In the genomic region with DNA sequence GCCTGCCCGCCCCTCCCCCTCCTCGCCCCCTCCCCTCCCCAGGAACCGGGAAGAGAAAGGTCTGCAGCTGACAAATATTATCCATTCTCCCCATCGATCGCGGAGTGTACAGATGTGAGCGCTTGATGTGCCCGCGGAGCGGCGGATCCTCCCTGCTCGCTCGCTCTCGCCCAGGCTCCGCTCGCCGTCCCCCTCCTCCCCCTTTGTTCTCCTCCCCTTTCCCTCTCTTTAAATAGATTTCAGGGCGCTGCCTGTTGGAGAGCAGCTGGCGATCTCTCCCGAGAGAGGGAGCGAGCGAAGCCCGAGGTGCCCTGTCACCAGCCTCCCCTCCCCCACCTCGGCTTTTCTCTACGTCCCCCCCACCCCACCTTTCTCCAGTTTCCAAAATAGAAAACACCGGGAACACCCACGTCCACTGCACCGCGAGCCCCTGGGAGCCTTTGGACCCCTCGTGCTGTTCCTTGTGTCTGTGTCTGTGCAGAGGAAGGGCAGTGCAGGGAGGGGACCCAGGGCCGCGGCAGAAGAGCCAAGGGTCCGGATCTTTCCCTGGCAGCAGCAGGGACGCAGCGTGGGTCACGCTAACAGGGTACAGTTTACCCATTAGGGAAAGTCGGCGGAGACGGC, we compare ENCODE assay signal across 8 cellular contexts. TPM values are rescaled to one million over a fixed set of nuclear protein-coding genes. Genes with fewer than 3 reads are reported as not detected.
A peak's percentile ranks its signal among the peaks of the same experiment; 100 is the strongest.
DNase-seq lines count a peak whose midpoint lies in the region; ATAC-seq and TF ChIP-seq lines count a peak whose summit lies in the region.

No MANE protein-coding gene starts in this region.

- no peak overlapping the region for H3K9ac ChIP-seq in endodermal cell (ENCODE audit: extremely low read depth, low read length, poor library complexity, severe bottlenecking)

- H3K27ac Mint-ChIP-seq in endodermal cell: peak overlapping the region; percentile 89

- ATAC-seq in GM18519 (IDR thresholded peaks at IDR 0.05; ENCODE audit: low FRiP score, unreplicated experiment): no peak

- H3K4me1 ChIP-seq in endodermal cell (ENCODE audit: control insufficient read depth, insufficient read depth, low read length): no peaks in the 10 kb centered on the region

- H3K9me3 Mint-ChIP-seq in endodermal cell: peaks cover 10% of the 10 kb centered on the region

- peak overlapping the region; percentile 56 for H3K4me3 ChIP-seq in endodermal cell (ENCODE audit: low read length)

- H3K4me1 Mint-ChIP-seq in endodermal cell: peaks cover 24% of the 10 kb centered on the region

- DNase-seq in HK-2 (ENCODE audit: unreplicated experiment) (peak; percentile 30), RPMI7951 (ENCODE audit: low read depth) (peak; percentile 75), endodermal cell (peak; percentile 85), myocyte (ENCODE audit: low read depth) (peak; percentile 83), mesenteric fat pad (ENCODE audit: low spot score) (no peak)
- no peak for DNase-seq in stimulated activated CD4-positive, alpha-beta T cell treated with anti-CD3 and anti-CD28 coated beads, Interleukin-2, amount 100 ng/mL, for 24 hours

- H3K36me3 ChIP-seq in endodermal cell (ENCODE audit: control insufficient read depth, insufficient read depth, low read length): no peaks in the 10 kb centered on the region

- no peaks in the 10 kb centered on the region for H3K36me3 Mint-ChIP-seq in endodermal cell (ENCODE audit: low read depth)

- no peaks in the 10 kb centered on the region for H3K9me3 ChIP-seq in endodermal cell (ENCODE audit: control insufficient read depth, low read length)

- H3K4me3 Mint-ChIP-seq in endodermal cell: peak overlapping the region; percentile 66

- 0% methylated on average over 4 to 34 of the region's 39 CpGs for WGBS in endodermal cell (ENCODE audit: insufficient coverage in 1 of 2, insufficient read length in 1 of 2), 2 experiments

- TF ChIP-seq CTCF in C4-2B (conservative IDR thresholded peaks at IDR 0.05) (no peak), endodermal cell (conservative IDR thresholded peaks at IDR 0.05) (no peak)

- peaks cover 45% of the 10 kb centered on the region for H3K27me3 ChIP-seq in endodermal cell (ENCODE audit: control insufficient read depth, insufficient read depth, low read length, poor library complexity, severe bottlenecking)

- H3K27ac ChIP-seq in C4-2B: peak overlapping the region; percentile 100
- peak overlapping the region; percentile 90 for H3K27ac ChIP-seq in endodermal cell (ENCODE audit: low read depth, low read length)

- peaks cover 65% of the 10 kb centered on the region for H3K27me3 Mint-ChIP-seq in endodermal cell (ENCODE audit: insufficient read depth)

RNA-seq across cellular contexts. Expression of gene BCOR, which starts 56.6 kb away (rescaled TPM):
- 29.5 and 42.9 TPM in 2 replicates for total RNA-seq in RPMI7951 (2014; rRNA removed; shearing (Covaris generic))
- total RNA-seq in endodermal cell (10 to 100 TPM; 31.3 to 37.9 TPM), myocyte (13.9 and 14.6 TPM in 2 replicates), mesenteric fat pad (20.5 TPM)
- polyA plus RNA-seq in endodermal cell (2013, experiment 1 of 2): 31.8 TPM
- polyA plus RNA-seq in endodermal cell (2013, experiment 2 of 2): 30.2 TPM
- 17.2 TPM for polyA plus RNA-seq in myocyte (2012)

Comparison
In these comparisons a context has a peak if more than half of its experiments do, and no peak if none do; other contexts are left out.
1. DNase-seq: peak in HK-2 (single experiment), RPMI7951 (single experiment), endodermal cell (single experiment) and myocyte (single experiment); none in mesenteric fat pad (single experiment) and stimulated activated CD4-positive, alpha-beta T cell treated with anti-CD3 and anti-CD28 coated beads, Interleukin-2, amount 100 ng/mL, for 24 hours (0 of 2).